Comparison of ENCODE assay signal across 15 cellular contexts in the genomic region with DNA sequence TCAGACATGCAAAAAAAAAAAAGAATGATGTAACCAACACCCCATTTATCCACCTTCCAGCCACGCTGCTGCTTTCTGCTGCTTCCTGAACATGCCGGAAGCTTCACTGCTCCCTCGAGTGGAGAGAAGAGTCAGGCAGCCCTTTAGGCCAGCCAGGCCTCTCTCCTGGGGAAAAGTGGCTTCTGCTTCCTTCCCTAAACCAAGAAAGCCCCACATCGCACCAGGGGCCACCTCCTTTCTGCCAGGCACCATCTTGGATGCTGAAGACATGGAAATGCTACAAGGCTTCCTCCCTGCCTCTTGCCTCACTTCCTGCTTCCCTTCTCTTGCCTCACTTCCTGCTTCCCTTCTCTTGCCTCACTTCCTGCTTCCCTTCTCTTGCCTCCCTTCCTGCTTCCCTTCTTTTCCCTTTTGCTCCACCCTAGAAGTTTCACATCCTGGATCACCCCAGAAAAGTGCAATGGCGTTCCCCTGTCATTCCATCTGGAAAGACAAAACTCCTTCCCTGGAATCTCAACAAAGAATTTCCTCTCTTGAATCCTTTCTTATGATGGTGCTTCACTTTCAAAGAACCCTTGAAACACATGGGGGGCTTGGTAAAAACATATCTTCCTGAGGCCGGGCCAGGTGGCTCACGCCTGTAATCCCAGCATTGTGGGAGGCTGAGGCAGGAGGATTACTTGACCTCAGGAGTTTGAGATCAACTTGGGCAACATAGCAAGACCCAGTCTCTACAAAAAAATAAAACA. TPM values are rescaled to one million over a fixed set of nuclear protein-coding genes. Genes with fewer than 3 reads are reported as not detected.
DNase-seq lines count a peak whose midpoint lies in the region; ATAC-seq and TF ChIP-seq lines count a peak whose summit lies in the region.
"Had no signal": no experiment of that assay in that cellular context is flagged by ENCODE, and none has a peak within 500 bp of the region (broad histone marks: within the 10 kb centered on the region; RNA-seq: fewer than 3 reads in every experiment).

No MANE protein-coding gene starts in this region.

- H3F3A ChIP-seq in MM.1S (ENCODE audit: insufficient read depth, low read length) = 0 out of 2 replicates have a peak, but pooled peaks cover 4% of the 10 kb centered on the region

- H3K4me3 ChIP-seq in MM.1S (ENCODE audit: low read length) = no peak overlapping the region
- no peak overlapping the region for H3K4me3 ChIP-seq in osteoblast (ENCODE audit: insufficient read depth, low read length)
- H3K4me3 ChIP-seq in suprapubic skin = no peak overlapping the region
- H3K4me3 ChIP-seq: Peyer's patch had no signal

- no peaks in the 10 kb centered on the region for H3K36me3 ChIP-seq in MM.1S (replicated peaks; ENCODE audit: insufficient read depth, low read length)
- H3K36me3 ChIP-seq in osteoblast (ENCODE audit: insufficient read depth, low read length) = no peaks in the 10 kb centered on the region
- H3K36me3 ChIP-seq in suprapubic skin = no peaks in the 10 kb centered on the region
- H3K36me3 ChIP-seq: Peyer's patch had no signal

- POLR2A ChIA-PET in activated naive CD8-positive, alpha-beta T cell treated with anti-CD3 and anti-CD28 coated beads, Interleukin-2, amount 10 ng/mL, durations not matched to agents 7 days and 5 days (lab: Charles Lee) = interaction anchor here (1.5 kb wide), 1 partner anchor 174 kb away, joined by 9 read pairs; no protein-coding TSS in a partner anchor

- peaks cover 23% of the 10 kb centered on the region for H3K4me1 Mint-ChIP-seq in activated T-cell treated with anti-CD3 and anti-CD28 coated beads, Interleukin-2, amount 50 U/mL, for 24 hours (ENCODE audit: low read depth)
- peaks cover 10% of the 10 kb centered on the region for H3K4me1 Mint-ChIP-seq in activated naive CD8-positive, alpha-beta T cell treated with anti-CD3 and anti-CD28 coated beads, Interleukin-2, amount 10 ng/mL, durations not matched to agents 7 days and 5 days

- H3K27ac Mint-ChIP-seq in activated T-cell treated with anti-CD3 and anti-CD28 coated beads, Interleukin-2, amount 50 U/mL, for 24 hours = peak overlapping the region; percentile 40
- H3K27ac Mint-ChIP-seq in activated naive CD8-positive, alpha-beta T cell treated with anti-CD3 and anti-CD28 coated beads, Interleukin-2, amount 10 ng/mL, durations not matched to agents 7 days and 5 days = peak overlapping the region; percentile 83

- peaks cover 18% of the 10 kb centered on the region for H3K9me3 Mint-ChIP-seq in activated T-cell treated with anti-CD3 and anti-CD28 coated beads, Interleukin-2, amount 50 U/mL, for 24 hours
- H3K9me3 Mint-ChIP-seq in activated naive CD8-positive, alpha-beta T cell treated with anti-CD3 and anti-CD28 coated beads, Interleukin-2, amount 10 ng/mL, durations not matched to agents 7 days and 5 days = peaks cover 17% of the 10 kb centered on the region

- peaks cover 5% of the 10 kb centered on the region; the same call in 1 of the 2 replicates for H3K27me3 ChIP-seq in MM.1S (replicated peaks; ENCODE audit: insufficient read depth, low read length)
- H3K27me3 ChIP-seq in osteoblast (ENCODE audit: insufficient read depth, low read length) = no peaks in the 10 kb centered on the region
- peaks cover 10% of the 10 kb centered on the region for H3K27me3 ChIP-seq in suprapubic skin
- H3K27me3 ChIP-seq: Peyer's patch had no signal

- TF ChIP-seq CTCF in MM.1S (IDR thresholded peaks at IDR 0.05; ENCODE audit: low read length) (no peak), osteoblast (IDR thresholded peaks at IDR 0.05; ENCODE audit: extremely low read depth, low read depth, low read length) (no peak), suprapubic skin (IDR thresholded peaks at IDR 0.05) (no peak)

- no peaks in the 10 kb centered on the region for H3K9me3 ChIP-seq in MM.1S (replicated peaks; ENCODE audit: insufficient read depth, low read length)
- peaks cover 2% of the 10 kb centered on the region for H3K9me3 ChIP-seq in osteoblast (ENCODE audit: low read depth, low read length)
- no peaks in the 10 kb centered on the region for H3K9me3 ChIP-seq in suprapubic skin

- H3K9me2 ChIP-seq in MM.1S (replicated peaks; ENCODE audit: insufficient read depth, low read length) = no peaks in the 10 kb centered on the region

- H3K27ac ChIP-seq in MM.1S (ENCODE audit: low read length) (no peak overlapping the region), osteoblast (ENCODE audit: low read depth, low read length) (no peak overlapping the region), suprapubic skin (no peak overlapping the region)
- H3K27ac ChIP-seq: Peyer's patch had no signal

- peaks cover 40% of the 10 kb centered on the region for H3K36me3 Mint-ChIP-seq in activated T-cell treated with anti-CD3 and anti-CD28 coated beads, Interleukin-2, amount 50 U/mL, for 24 hours (ENCODE audit: low read depth)
- peaks cover 12% of the 10 kb centered on the region for H3K36me3 Mint-ChIP-seq in activated naive CD8-positive, alpha-beta T cell treated with anti-CD3 and anti-CD28 coated beads, Interleukin-2, amount 10 ng/mL, durations not matched to agents 7 days and 5 days

- H3K4me2 ChIP-seq in MM.1S (ENCODE audit: low read depth, low read length) = no peak overlapping the region
- H3K4me2 ChIP-seq in osteoblast (ENCODE audit: insufficient read depth, low read length) = no peak overlapping the region

- no peak for ATAC-seq in activated naive CD8-positive, alpha-beta T cell treated with anti-CD3 and anti-CD28 coated beads, Interleukin-2, amount 10 ng/mL, durations not matched to agents 7 days and 5 days (ENCODE audit: low read depth)
- ATAC-seq: right cardiac atrium had no signal

- no peak overlapping the region for H3K4me3 Mint-ChIP-seq in activated T-cell treated with anti-CD3 and anti-CD28 coated beads, Interleukin-2, amount 50 U/mL, for 24 hours
- peak overlapping the region; percentile 36 for H3K4me3 Mint-ChIP-seq in activated naive CD8-positive, alpha-beta T cell treated with anti-CD3 and anti-CD28 coated beads, Interleukin-2, amount 10 ng/mL, durations not matched to agents 7 days and 5 days

- no peaks in the 10 kb centered on the region for H3K27me3 Mint-ChIP-seq in activated T-cell treated with anti-CD3 and anti-CD28 coated beads, Interleukin-2, amount 50 U/mL, for 24 hours
- H3K27me3 Mint-ChIP-seq in activated naive CD8-positive, alpha-beta T cell treated with anti-CD3 and anti-CD28 coated beads, Interleukin-2, amount 10 ng/mL, durations not matched to agents 7 days and 5 days = peaks cover 6% of the 10 kb centered on the region

- WGBS in suprapubic skin = 97% methylated on average over 7 of the region's 7 CpGs

- H4K20me1 ChIP-seq in MM.1S (ENCODE audit: insufficient read depth, low read length) (no peaks in the 10 kb centered on the region), osteoblast (ENCODE audit: insufficient read depth, low read length) (no peaks in the 10 kb centered on the region)

- peak overlapping the region; percentile 36 for H2AFZ ChIP-seq in MM.1S (ENCODE audit: low read length)
- peak overlapping the region; percentile 70 for H2AFZ ChIP-seq in osteoblast (ENCODE audit: low read length)

- H3K79me2 ChIP-seq in MM.1S (ENCODE audit: low read length) = no peaks in the 10 kb centered on the region
- H3K79me2 ChIP-seq in osteoblast (ENCODE audit: insufficient read depth, low read length) = no peaks in the 10 kb centered on the region

- no peak for TF ChIP-seq POLR2A in suprapubic skin (IDR thresholded peaks at IDR 0.05)

- H3K4me1 ChIP-seq in MM.1S (ENCODE audit: low read length) (peaks cover 11% of the 10 kb centered on the region; the same call in 1 of the 2 replicates), osteoblast (ENCODE audit: insufficient read depth, low read length) (peaks cover 8% of the 10 kb centered on the region), suprapubic skin (peaks cover 6% of the 10 kb centered on the region)
- H3K4me1 ChIP-seq: Peyer's patch had no signal

- no peak for TF ChIP-seq EP300 in suprapubic skin (IDR thresholded peaks at IDR 0.05)

- no peak overlapping the region for H3K9ac ChIP-seq in MM.1S (ENCODE audit: low read length)

- DNase-seq in activated T-cell treated with anti-CD3 and anti-CD28 coated beads, Interleukin-2, amount 50 U/mL, for 24 hours = no peak
- DNase-seq in activated T-cell treated with anti-CD3 and anti-CD28 coated beads, Interleukin-2, amount 50 U/mL, for 1 hour = no peak
- DNase-seq in MM.1S = no peak
- no peak for DNase-seq in activated naive CD8-positive, alpha-beta T cell treated with anti-CD3 and anti-CD28 coated beads, Interleukin-2, amount 10 ng/mL, durations not matched to agents 7 days and 5 days
- DNase-seq in osteoblast (ENCODE audit: insufficient read length, low spot score, missing footprints) = no peak
- DNase-seq in suprapubic skin (ENCODE audit: low spot score in 2 of 2) = no peak
- DNase-seq in hepatic stellate cell (ENCODE audit: low spot score) = no peak
- no peak for DNase-seq in EL
- DNase-seq: activated T-cell treated with anti-CD3 and anti-CD28 coated beads for 4 hours; GOT3; NCI-H2171; Peyer's patch; right cardiac atrium; stimulated activated CD4-positive, alpha-beta T cell treated with anti-CD3 and anti-CD28 coated beads, Interleukin-4, amount 100 ng/mL, for 1 hour; stimulated activated naive CD4-positive, alpha-beta T cell had no signal

RNA-seq across cellular contexts. Expression of a gene that starts 18.7 kb away (rescaled TPM):
- under 1 TPM; 0.17 to 0.22 TPM for total RNA-seq in activated naive CD8-positive, alpha-beta T cell treated with anti-CD3 and anti-CD28 coated beads, Interleukin-2, amount 10 ng/mL, durations not matched to agents 7 days and 5 days
- total RNA-seq in osteoblast (under 0.01 and 0.29 TPM in 2 replicates), suprapubic skin (1 to 10 TPM in 1 of 4 donors, under 1 TPM in 3; 0.30 to 1.2 (median 0.75) TPM)
- total RNA-seq: Peyer's patch had no signal
